Comparison of ENCODE assay signal across 13 cellular contexts in the genomic region with DNA sequence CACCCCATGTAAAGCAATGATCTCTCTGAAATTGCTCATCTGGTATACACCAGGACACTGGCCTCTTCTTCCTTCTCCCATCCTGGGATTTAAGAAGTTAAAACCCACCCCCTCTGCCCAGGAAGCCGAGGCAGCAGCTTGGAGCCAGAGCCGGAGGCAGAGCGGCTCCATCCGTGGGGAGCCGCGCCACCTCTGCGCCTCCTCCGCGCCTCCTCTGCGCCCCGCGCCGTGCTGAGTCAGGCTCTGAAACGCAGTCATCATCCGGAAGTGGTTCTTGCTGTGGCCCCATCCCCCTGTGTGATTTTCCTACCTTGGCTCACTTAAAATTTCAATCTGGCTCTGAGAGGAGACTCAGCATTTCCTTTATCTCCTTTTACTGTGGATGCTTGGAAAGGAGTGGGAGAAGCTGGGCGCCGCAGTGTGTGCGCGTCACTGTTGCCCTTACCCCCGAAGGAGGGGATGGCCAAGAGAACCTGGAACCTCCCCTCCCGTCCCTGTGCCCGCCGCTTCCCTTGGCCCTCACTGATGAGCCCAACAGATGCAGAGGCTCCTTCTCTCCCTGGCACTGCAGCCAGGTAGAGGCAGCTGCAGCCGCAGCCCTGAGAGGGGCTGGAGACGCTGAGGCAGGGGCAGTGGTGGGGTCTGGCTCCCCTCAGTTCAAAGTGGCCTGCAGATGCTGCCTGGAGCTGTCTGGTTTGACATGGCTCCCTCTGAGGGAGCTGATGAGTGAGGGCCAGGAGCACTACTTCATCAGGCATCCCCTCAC. TPM values are rescaled to one million over a fixed set of nuclear protein-coding genes. Genes with fewer than 3 reads are reported as not detected.
DNase-seq lines count a peak whose midpoint lies in the region; ATAC-seq, FAIRE-seq and TF ChIP-seq lines count a peak whose summit lies in the region.
"Had no signal": no experiment of that assay in that cellular context is flagged by ENCODE, and none has a peak within 500 bp of the region (broad histone marks: within the 10 kb centered on the region; RNA-seq: fewer than 3 reads in every experiment).

No MANE protein-coding gene starts in this region.

- CTCF ChIA-PET in GM10248 (lab: Yijun Ruan, JAX), result interaction anchor here (1.8 kb wide), 1 partner anchor 25 kb away, joined by 4 read pairs; no protein-coding TSS in a partner anchor

- FAIRE-seq in H54 (lab: Jason Lieb, UNC), result no peak

- H3K27me3 Mint-ChIP-seq in osteocyte (ENCODE audit: unreplicated experiment), result no peaks in the 10 kb centered on the region

- POLR2A ChIA-PET in GM10248 (lab: Yijun Ruan, JAX), result no interaction called here

- no peak for ATAC-seq in GM18517 (IDR thresholded peaks at IDR 0.05; ENCODE audit: unreplicated experiment)
- ATAC-seq: esophagus mucosa had no signal

- TF ChIP-seq POLR2A in H54 (IDR thresholded peaks at IDR 0.05; ENCODE audit: low read depth, low read length), result no peak

- no peak overlapping the region for H3K27ac Mint-ChIP-seq in osteocyte (ENCODE audit: unreplicated experiment)

- no peak overlapping the region for H3K4me3 Mint-ChIP-seq in osteocyte (ENCODE audit: unreplicated experiment)
- H3K4me3 Mint-ChIP-seq: nephron had no signal

- no peaks in the 10 kb centered on the region for H3K9me3 Mint-ChIP-seq in osteocyte (ENCODE audit: unreplicated experiment)
- H3K9me3 Mint-ChIP-seq: nephron had no signal

- H3K36me3 Mint-ChIP-seq in osteocyte (ENCODE audit: unreplicated experiment), result no peaks in the 10 kb centered on the region

- no peak for TF ChIP-seq CTCF in osteocyte (IDR thresholded peaks at IDR 0.05)
- no peak for TF ChIP-seq CTCF in GM10248 (IDR thresholded peaks at IDR 0.05; ENCODE audit: control extremely low read depth, extremely low read depth, low read depth, missing control alignments)

- H3K4me1 Mint-ChIP-seq in osteocyte (ENCODE audit: unreplicated experiment), result peaks cover 3% of the 10 kb centered on the region

- peak overlapping the region; percentile 90 for H3K27ac ChIP-seq in angular gyrus (ENCODE audit: low read depth, low read length)
- H3K27ac ChIP-seq: uterus had no signal

- peak; percentile 39 for DNase-seq in stimulated activated CD8-positive, alpha-beta memory T cell treated with anti-CD3 and anti-CD28 coated beads, Interleukin-4, amount 100 ng/mL, for 24 hours (ENCODE audit: low read depth)
- no peak for DNase-seq in stimulated activated CD8-positive, alpha-beta memory T cell treated with anti-CD3 and anti-CD28 coated beads, Interleukin-4, amount 100 ng/mL, for 48 hours
- peak; percentile 5 for DNase-seq in kidney glomerular epithelial cell (lab: John Stamatoyannopoulos, UW)
- DNase-seq in H54 (ENCODE audit: insufficient read length, low spot score), result no peak
- no peak for DNase-seq in osteocyte (ENCODE audit: extremely low spot score, unreplicated experiment)
- no peak for DNase-seq in GM10248 (ENCODE audit: extremely low spot score)
- DNase-seq: central memory CD4-positive, alpha-beta T cell; NCI-H345; uterus had no signal

RNA-seq across cellular contexts. Expression of a gene that starts 15.3 kb away (rescaled TPM):
- total RNA-seq in osteocyte, result 11.1 and 12.8 TPM in 2 replicates

RNA-seq across cellular contexts. Expression of a gene that starts 38.2 kb away (rescaled TPM):
- 9.3 and 10.4 TPM in 2 replicates for total RNA-seq in osteocyte

Comparison
In these comparisons a context has a peak if more than half of its experiments do, and no peak if none do; other contexts are left out.
1. DNase-seq: peak in stimulated activated CD8-positive, alpha-beta memory T cell treated with anti-CD3 and anti-CD28 coated beads, Interleukin-4, amount 100 ng/mL, for 24 hours (single experiment) and kidney glomerular epithelial cell (single experiment); none in stimulated activated CD8-positive, alpha-beta memory T cell treated with anti-CD3 and anti-CD28 coated beads, Interleukin-4, amount 100 ng/mL, for 48 hours (single experiment), H54 (single experiment), osteocyte (single experiment) and GM10248 (single experiment).